In genomic region chr7:44678468-44679179, GRCh38 we compare ENCODE assay signal across 9 cellular contexts.
DNase-seq lines count a peak whose midpoint lies in the region; ATAC-seq and TF ChIP-seq lines count a peak whose summit lies in the region.
"Had no signal": no experiment of that assay in that cellular context is flagged by ENCODE, and none has a peak within 500 bp of the region (broad histone marks: within the 10 kb centered on the region; RNA-seq: fewer than 3 reads in every experiment).

No MANE protein-coding gene starts in this region.

- H2AK5ac ChIP-seq in IMR-90 (ENCODE audit: low read depth, low read length), result peak overlapping the region; percentile 29; the same call in 1 of the 2 replicates

- H3K23ac ChIP-seq in IMR-90 (ENCODE audit: low read depth, low read length), result no peak overlapping the region

- H3K4me1 Mint-ChIP-seq in mesothelial cell of epicardium, result no peaks in the 10 kb centered on the region

- H4K91ac ChIP-seq in IMR-90 (ENCODE audit: insufficient read depth, low read depth, low read length), result no peak overlapping the region

- no TSS peak for BruUV-seq in IMR-90 (replicated peaks; lab: Mats Ljungman, UMichigan)

- no peaks in the 10 kb centered on the region for H3K27me3 Mint-ChIP-seq in mesothelial cell of epicardium (ENCODE audit: low read depth)

- intact Hi-C loops in IMR-90 (cut with micrococcal nuclease), result no loop called here

- H3K27ac Mint-ChIP-seq in mesothelial cell of epicardium, result peak overlapping the region; percentile 43

- peaks cover 0 to 8% of the 10 kb centered on the region in 2 experiments; a peak in 2 of 4 replicates for H3K79me1 ChIP-seq in IMR-90 (ENCODE audit: low read depth in 1 of 2, low read length in 2 of 2)

- H3K27me3 ChIP-seq in IMR-90 (ENCODE audit: control insufficient read depth, insufficient read depth, low read length), result no peaks in the 10 kb centered on the region

- peak overlapping the region; percentile 24; the same call in 1 of the 2 replicates for H3K4me2 ChIP-seq in IMR-90 (ENCODE audit: low read depth, low read length)

- DNase-seq in AG10803 (ENCODE audit: low read depth) (peak; percentile 95), IMR-90 (peak; percentile 86), dedifferentiated amniotic fluid mesenchymal stem cell (ENCODE audit: extremely low spot score) (peak; percentile 58), mesothelial cell of epicardium (ENCODE audit: low spot score in 2 of 2, unreplicated experiment in 2 of 2) (no peak), GDM1 (lab: John Stamatoyannopoulos, UW) (no peak), Kasumi-1 (lab: John Stamatoyannopoulos, UW) (no peak), amygdala (lab: John Stamatoyannopoulos, UW) (no peak)
- DNase-seq: activated CD4-positive, alpha-beta T cell treated with anti-CD3 and anti-CD28 coated beads for 48 hours had no signal

- peak overlapping the region; percentile 70; the same call in 1 of the 2 replicates for H3K14ac ChIP-seq in IMR-90 (replicated peaks; ENCODE audit: low read depth, low read length)

- TF ChIP-seq CTCF in AG10803 (conservative IDR thresholded peaks at IDR 0.05; ENCODE audit: low read length) (no peak), IMR-90 (conservative IDR thresholded peaks at IDR 0.05; ENCODE audit: low read depth, low read length) (no peak), mesothelial cell of epicardium (IDR thresholded peaks at IDR 0.05; ENCODE audit: unreplicated experiment) (no peak)

- H3K36me3 ChIP-seq in IMR-90 (ENCODE audit: control insufficient read depth, insufficient read depth, low read length), result peaks cover 35% of the 10 kb centered on the region

- peak overlapping the region; percentile 62 for H2AK9ac ChIP-seq in IMR-90 (replicated peaks; ENCODE audit: low read depth, low read length, poor library complexity)

- H2BK5ac ChIP-seq in IMR-90 (ENCODE audit: low read depth, low read length, poor library complexity, severe bottlenecking), result peak overlapping the region; percentile 57

- H4K5ac ChIP-seq in IMR-90 (ENCODE audit: low read depth, low read length), result no peak overlapping the region; the same call in 1 of the 2 replicates

- peak overlapping the region; percentile 24; the same call in 1 of the 2 replicates for H2BK120ac ChIP-seq in IMR-90 (ENCODE audit: low read depth, low read length)

- in situ Hi-C loops in IMR-90 (cut with MboI; ENCODE audit: low sequenced_read_pairs), result no loop called here

- H3K4me3 Mint-ChIP-seq in mesothelial cell of epicardium, result no peak overlapping the region

- H2BK20ac ChIP-seq in IMR-90 (ENCODE audit: low read depth, low read length), result no peak overlapping the region

- CTCF ChIA-PET in IMR-90 (lab: Yijun Ruan, JAX), result no interaction called here

- H3K9me1 ChIP-seq in IMR-90 (ENCODE audit: insufficient read depth, low read length), result peaks cover 42% of the 10 kb centered on the region

- TF ChIP-seq POLR2A in IMR-90 (IDR thresholded peaks at IDR 0.05; ENCODE audit: low read depth, low read length), result no peak

- H3K9ac ChIP-seq in IMR-90 (ENCODE audit: low read depth, low read length), result no peak overlapping the region

- no peak overlapping the region for H3K56ac ChIP-seq in IMR-90 (ENCODE audit: extremely low read depth, insufficient read depth, low read length)

- H3K4me1 ChIP-seq in IMR-90 (ENCODE audit: control insufficient read depth, insufficient read depth, low read length), result peaks cover 18% of the 10 kb centered on the region

- H3K4me3 ChIP-seq in AG10803 (ENCODE audit: low read length), result no peak overlapping the region
- H3K4me3 ChIP-seq in IMR-90 (ENCODE audit: insufficient read depth, low read depth, low read length), result no peak overlapping the region

- dilution Hi-C loops in IMR-90 (cut with HindIII; ENCODE audit: low sequenced_read_pairs, unreplicated experiment), result no loop called here

- peak overlapping the region; percentile 78; the same call in 1 of the 2 replicates for H3K27ac ChIP-seq in IMR-90 (ENCODE audit: insufficient read depth, low read length)

- peaks cover 36% of the 10 kb centered on the region for H3K36me3 Mint-ChIP-seq in mesothelial cell of epicardium

- 0 out of 2 replicates have a peak overlapping the region, but pooled peaks have one; percentile 8 for H3K18ac ChIP-seq in IMR-90 (ENCODE audit: low read depth, low read length)

- no peaks in the 10 kb centered on the region for H3K9me3 ChIP-seq in IMR-90 (ENCODE audit: control insufficient read depth, insufficient read depth, low read length)

- peaks cover 3% of the 10 kb centered on the region; the same call in 1 of the 2 replicates for H4K20me1 ChIP-seq in IMR-90 (ENCODE audit: insufficient read depth, low read length)

- TF ChIP-seq RAD21 in IMR-90 (IDR thresholded peaks at IDR 0.05; ENCODE audit: low read length), result no peak

- peak overlapping the region; percentile 44 for H2AFZ ChIP-seq in IMR-90 (replicated peaks; ENCODE audit: low read length, poor library complexity)

- H2BK15ac ChIP-seq in IMR-90 (ENCODE audit: low read depth, low read length), result no peak overlapping the region

- H3K9me3 Mint-ChIP-seq in mesothelial cell of epicardium, result no peaks in the 10 kb centered on the region

- peak overlapping the region; percentile 43 for H3K4ac ChIP-seq in IMR-90 (ENCODE audit: low read depth, low read length)

- WGBS in IMR-90 (ENCODE audit: extremely low coverage in 2 of 2, insufficient read length in 1 of 2), 2 experiments, result 88% methylated on average over 2 of the region's 5 CpGs; no CpG with 5 or more reads in 1 of the 2 experiments

- peak; percentile 87 for ATAC-seq in IMR-90 (ENCODE audit: low read depth)
- no peak for ATAC-seq in GM19023 (IDR thresholded peaks at IDR 0.05; ENCODE audit: unreplicated experiment)

- POLR2A ChIA-PET in IMR-90 (lab: Charles Lee; ENCODE audit: unreplicated experiment), result no interaction called here

- peak overlapping the region in 1 of 2 experiments; percentile 42; a peak in 1 of 4 replicates for H4K8ac ChIP-seq in IMR-90 (ENCODE audit: low read depth in 2 of 2, low read length in 2 of 2)

TF ChIP-seq in IMR-90, 13 proteins besides CTCF, POLR2A, EP300 and RAD21:
- TF ChIP-seq MAFK (IDR thresholded peaks at IDR 0.05; ENCODE audit: low read depth, low read length) (0 out of 2 replicates have a peak, but pooled peaks have one; percentile 9), BHLHE40 (IDR thresholded peaks at IDR 0.05; ENCODE audit: low read depth, low read length) (peak; percentile 35; the same call in 1 of the 2 replicates), FOS (IDR thresholded peaks at IDR 0.05; ENCODE audit: low read depth, low read length) (no peak), CEBPB (IDR thresholded peaks at IDR 0.05; ENCODE audit: low read depth, low read length) (peak; percentile 95)

Comparison
In these comparisons a context has a peak if more than half of its experiments do, and no peak if none do; other contexts are left out.
1. DNase-seq: peak in AG10803 (single experiment), IMR-90 (single experiment) and dedifferentiated amniotic fluid mesenchymal stem cell (single experiment); none in mesothelial cell of epicardium (0 of 2), GDM1 (single experiment), Kasumi-1 (0 of 2) and amygdala (0 of 56).